Comparison of ENCODE assay signal across 33 cellular contexts in genomic region chr12:104801427-104801826, GRCh38.
"Had no signal": no experiment of that assay in that cellular context is flagged by ENCODE, and none has a peak within 500 bp of the region (broad histone marks: within the 10 kb centered on the region; RNA-seq: fewer than 3 reads in every experiment).

No MANE protein-coding gene starts in this region.

- H3K36me3 ChIP-seq: adrenal gland, brain microvascular endothelial cell, breast epithelium had no signal

- FAIRE-seq: astrocyte, colon, TTC549 had no signal

- ATAC-seq: activated CD8-positive, alpha-beta T cell treated with anti-CD3 and anti-CD28 coated beads for 36 hours; activated naive CD4-positive, alpha-beta T cell treated with anti-CD3 and anti-CD28 coated beads, Interleukin-2, amount 50 U/mL, for 72 hours; activated T-cell treated with anti-CD3 and anti-CD28 coated beads, Interleukin-2, amount 50 U/mL, for 4 hours; activated T-cell treated with anti-CD3 and anti-CD28 coated beads, Interleukin-2, amount 50 U/mL, for 72 hours; activated T-helper 17 cell treated with anti-CD3 and anti-CD28 coated beads, Interleukin-2, amount 50 U/mL, for 72 hours had no signal

- H3K4me3 ChIP-seq: adrenal gland, body of pancreas, breast epithelium had no signal

- H3K9me3 ChIP-seq: adrenal gland, body of pancreas, breast epithelium had no signal

- H3K27me3 ChIP-seq: adrenal gland, body of pancreas, brain microvascular endothelial cell, breast epithelium had no signal

- DNase-seq: activated B cell treated with CpG ODN at 0.5 μM for 24 hours; activated CD4-positive, alpha-beta memory T cell treated with anti-CD3 and anti-CD28 coated beads for 36 hours; activated CD4-positive, alpha-beta T cell treated with anti-CD3 and anti-CD28 coated beads for 4 hours; activated CD4-positive, alpha-beta T cell treated with anti-CD3 and anti-CD28 coated beads, Interleukin-2, amount 50 U/mL, for 1 hour; activated CD4-positive, alpha-beta T cell treated with anti-CD3 and anti-CD28 coated beads, Interleukin-2, amount 50 U/mL, for 4 hours; activated CD4-positive, CD25-positive, alpha-beta regulatory T cell treated with anti-CD3 and anti-CD28 coated beads, Interleukin-2, amount 50 U/mL, for 72 hours; activated CD8-positive, alpha-beta memory T cell treated with anti-CD3 and anti-CD28 coated beads, Interleukin-2, amount 50 U/mL, for 4 hours; activated CD8-positive, alpha-beta T cell treated with anti-CD3 and anti-CD28 coated beads for 36 hours; activated effector memory CD4-positive, alpha-beta T cell treated with anti-CD3 and anti-CD28 coated beads, Interleukin-2, amount 50 U/mL, for 16 hours; activated gamma-delta T cell treated with Interleukin-2 at 50 U/mL for 16 hours; activated naive CD4-positive, alpha-beta T cell; activated naive CD4-positive, alpha-beta T cell treated with anti-CD3 and anti-CD28 coated beads for 36 hours; activated naive CD4-positive, alpha-beta T cell treated with anti-CD3 and anti-CD28 coated beads, Interleukin-2, amount 50 U/mL, for 16 hours; activated naive CD8-positive, alpha-beta T cell treated with anti-CD3 and anti-CD28 coated beads for 36 hours; activated T-cell treated with anti-CD3 and anti-CD28 coated beads for 4 hours; activated T-cell treated with anti-CD3 and anti-CD28 coated beads, Interleukin-2, amount 50 U/mL, for 1 hour; activated T-cell treated with anti-CD3 and anti-CD28 coated beads, Interleukin-2, amount 50 U/mL, for 4 hours; activated T-cell treated with anti-CD3 and anti-CD28 coated beads, Interleukin-2, amount 50 U/mL, for 72 hours; adrenal gland; amniotic stem cell; aorta; brain microvascular endothelial cell; central memory CD4-positive, alpha-beta T cell; T-helper 2 cell; T-helper 9 cell had no signal

- H3K27ac ChIP-seq: adrenal gland, brain microvascular endothelial cell, breast epithelium, VCaP had no signal

- H3K4me1 ChIP-seq: breast epithelium had no signal
